In the genomic region with DNA sequence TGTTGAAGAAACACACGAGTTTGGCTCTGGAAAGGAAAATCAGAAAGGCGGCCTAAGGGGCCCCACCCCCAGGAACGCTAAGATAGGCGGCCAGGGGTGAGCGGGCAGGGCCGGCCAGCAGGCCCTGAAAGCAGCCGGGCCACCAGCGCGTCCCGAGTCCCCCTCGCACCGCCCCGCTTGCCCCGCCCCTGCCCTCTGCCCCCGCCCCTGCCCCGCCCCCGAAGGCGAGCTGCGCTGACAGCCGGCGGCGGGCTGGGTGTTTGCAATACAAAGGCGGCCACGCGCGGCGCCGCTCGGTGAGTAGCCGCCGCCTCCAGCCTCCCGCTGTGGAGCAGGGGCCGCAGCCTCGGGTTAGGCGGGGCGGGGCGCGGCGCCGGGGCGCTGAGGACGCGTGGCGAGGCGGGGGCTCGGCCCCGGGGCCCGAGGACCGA, we compare ENCODE assay signal across 8 cellular contexts. TPM values are rescaled to one million over a fixed set of nuclear protein-coding genes. Genes with fewer than 3 reads are reported as not detected.
DNase-seq lines count a peak whose midpoint lies in the region; ATAC-seq and TF ChIP-seq lines count a peak whose summit lies in the region.

LPIN1 (plus strand) TSS at position 257 of the 431 bp plus-strand sequence. CDS start 18,910 bp downstream, outside the sequence.

- intact Hi-C loops in activated CD4-positive, alpha-beta T cell treated with anti-CD3 and anti-CD28 coated beads for 36 hours (cut with DNase I, micrococcal nuclease) = loop anchor here in 1 of 2 experiments (1.0 to 5.0 kb wide), 6 partner anchors 32 to 934 kb away; partner anchors contain the start of genes E2F6, PDIA6 and SLC66A3

- TF ChIP-seq CTCF in AG09309 (IDR thresholded peaks at IDR 0.05; ENCODE audit: control insufficient read depth, insufficient read depth, low read depth, low read length, missing control alignments) = peak; percentile 4
- TF ChIP-seq CTCF in chondrocyte (IDR thresholded peaks at IDR 0.05) = peak; percentile 39

- DNase-seq in AG09309 (ENCODE audit: low read depth) (no peak), NCI-H510A (lab: John Stamatoyannopoulos, UW) (peak; percentile 92), chondrocyte (ENCODE audit: low spot score) (no peak), kidney glomerular epithelial cell (lab: John Stamatoyannopoulos, UW) (peak; percentile 33)
- DNase-seq in activated CD4-positive, alpha-beta T cell treated with anti-CD3 and anti-CD28 coated beads for 36 hours = peak; percentile 94
- peak; percentile 73 to 80 for DNase-seq in stimulated activated CD4-positive, alpha-beta T cell treated with anti-CD3 and anti-CD28 coated beads, Interleukin-15, amount 100 ng/mL, for 48 hours (ENCODE audit: low read depth in 2 of 2)

- ATAC-seq in GM18873 (IDR thresholded peaks at IDR 0.05; ENCODE audit: low FRiP score, unreplicated experiment) (peak; percentile 21), HG03135 (IDR thresholded peaks at IDR 0.05; ENCODE audit: unreplicated experiment) (peak; percentile 58)
- peak; percentile 55 for ATAC-seq in activated CD4-positive, alpha-beta T cell treated with anti-CD3 and anti-CD28 coated beads for 36 hours

- CTCF ChIA-PET in activated CD4-positive, alpha-beta T cell treated with anti-CD3 and anti-CD28 coated beads for 36 hours (lab: Charles Lee) = interaction anchor here (0.6 to 3.0 kb wide), 9 partner anchors 12 to 802 kb away, joined by 3 to 28 read pairs (median 3); no protein-coding TSS in a partner anchor

- POLR2A ChIA-PET in activated CD4-positive, alpha-beta T cell treated with anti-CD3 and anti-CD28 coated beads for 36 hours (lab: Charles Lee) = interaction anchor here (1.0 kb wide), 1 partner anchor 37 kb away, joined by 3 read pairs; no protein-coding TSS in a partner anchor

- H3K27me3 Mint-ChIP-seq in activated CD4-positive, alpha-beta T cell treated with anti-CD3 and anti-CD28 coated beads for 36 hours = no peaks in the 10 kb centered on the region
- no peaks in the 10 kb centered on the region for H3K27me3 Mint-ChIP-seq in chondrocyte (ENCODE audit: low read depth)

- H3K4me1 Mint-ChIP-seq in activated CD4-positive, alpha-beta T cell treated with anti-CD3 and anti-CD28 coated beads for 36 hours = peaks cover 78% of the 10 kb centered on the region
- peaks cover 49% of the 10 kb centered on the region for H3K4me1 Mint-ChIP-seq in chondrocyte (ENCODE audit: low read depth)

- H3K9me3 Mint-ChIP-seq in activated CD4-positive, alpha-beta T cell treated with anti-CD3 and anti-CD28 coated beads for 36 hours (ENCODE audit: low read depth) = no peaks in the 10 kb centered on the region
- H3K9me3 Mint-ChIP-seq in chondrocyte (ENCODE audit: low read depth) = no peaks in the 10 kb centered on the region

- H3K4me3 ChIP-seq in AG09309 (ENCODE audit: control insufficient read depth, low read depth, low read length) = peak within 1 kb of the TSS; percentile 68

- peak within 1 kb of the TSS; percentile 85 for H3K27ac Mint-ChIP-seq in activated CD4-positive, alpha-beta T cell treated with anti-CD3 and anti-CD28 coated beads for 36 hours
- H3K27ac Mint-ChIP-seq in chondrocyte (ENCODE audit: unreplicated experiment) = peak within 1 kb of the TSS; percentile 75

- peaks cover 3% of the 10 kb centered on the region for H3K36me3 Mint-ChIP-seq in activated CD4-positive, alpha-beta T cell treated with anti-CD3 and anti-CD28 coated beads for 36 hours (ENCODE audit: low read depth)
- H3K36me3 Mint-ChIP-seq in chondrocyte (ENCODE audit: low read depth) = no peaks in the 10 kb centered on the region

- H3K4me3 Mint-ChIP-seq in activated CD4-positive, alpha-beta T cell treated with anti-CD3 and anti-CD28 coated beads for 36 hours = peak within 1 kb of the TSS; percentile 85
- H3K4me3 Mint-ChIP-seq in chondrocyte (ENCODE audit: unreplicated experiment) = peak within 1 kb of the TSS; percentile 69

RNA-seq across cellular contexts. Expression of gene LPIN1, which starts in this region (rescaled TPM):
- 10 to 100 TPM; 40.6 to 42.9 TPM for total RNA-seq in activated CD4-positive, alpha-beta T cell treated with anti-CD3 and anti-CD28 coated beads for 36 hours
- total RNA-seq in chondrocyte = 16.2 to 20.5 TPM (median 17.5 TPM) in 3 replicates

Comparison
In these comparisons a context has a peak if more than half of its experiments do, and no peak if none do; other contexts are left out.
1. DNase-seq: peak in NCI-H510A (single experiment), activated CD4-positive, alpha-beta T cell treated with anti-CD3 and anti-CD28 coated beads for 36 hours (single experiment), kidney glomerular epithelial cell (single experiment) and stimulated activated CD4-positive, alpha-beta T cell treated with anti-CD3 and anti-CD28 coated beads, Interleukin-15, amount 100 ng/mL, for 48 hours (2 of 2); none in AG09309 (single experiment) and chondrocyte (single experiment).
2. Peak in every context shown above with its lines, with median percentiles within 50 percentile points of each other: ATAC-seq.